1 cellular context compared by ENCODE assay signal in genomic region chr10:16520900-16521299, GRCh38.
TF ChIP-seq lines count a peak whose summit lies in the region.

No MANE protein-coding gene starts in this region.

TF ChIP-seq in H1, 55 proteins besides CTCF, POLR2A, EP300 and RAD21:
- TF ChIP-seq, protein P1, sequence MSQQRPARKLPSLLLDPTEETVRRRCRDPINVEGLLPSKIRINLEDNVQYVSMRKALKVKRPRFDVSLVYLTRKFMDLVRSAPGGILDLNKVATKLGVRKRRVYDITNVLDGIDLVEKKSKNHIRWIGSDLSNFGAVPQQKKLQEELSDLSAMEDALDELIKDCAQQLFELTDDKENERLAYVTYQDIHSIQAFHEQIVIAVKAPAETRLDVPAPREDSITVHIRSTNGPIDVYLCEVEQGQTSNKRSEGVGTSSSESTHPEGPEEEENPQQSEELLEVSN (IDR thresholded peaks at IDR 0.05): no peak; the same call in 1 of the 2 replicates
- TF ChIP-seq SRF (IDR thresholded peaks at IDR 0.05; ENCODE audit: low read depth, low read length) (no peak), SP4 (IDR thresholded peaks at IDR 0.05; ENCODE audit: low read length) (no peak), RBBP5 (IDR thresholded peaks at IDR 0.05; ENCODE audit: borderline replicate concordance, low read depth, low read length) (peak; percentile 79; the same call in 1 of the 2 replicates), NRF1 (IDR thresholded peaks at IDR 0.05; ENCODE audit: low read depth, low read length) (no peak), TAF1 (IDR thresholded peaks at IDR 0.05; ENCODE audit: low read depth, low read length) (no peak), PHF8 (conservative IDR thresholded peaks at IDR 0.05; ENCODE audit: low read depth, low read length) (no peak; the same call in 1 of the 2 replicates), HDAC6 (IDR thresholded peaks at IDR 0.05; ENCODE audit: low read depth, low read length) (no peak), ATF3 (IDR thresholded peaks at IDR 0.05; ENCODE audit: insufficient read depth, low read depth, low read length) (no peak), KDM4A (IDR thresholded peaks at IDR 0.05; ENCODE audit: low read depth, low read length, severe bottlenecking) (peak; percentile 32), YY1 (IDR thresholded peaks at IDR 0.05; ENCODE audit: low read depth, low read length) (0 out of 2 replicates have a peak, but pooled peaks have one; percentile 12), ZNF274 (IDR thresholded peaks at IDR 0.05; ENCODE audit: borderline replicate concordance, extremely low read depth, low read length) (no peak), GABPA (IDR thresholded peaks at IDR 0.05; ENCODE audit: borderline replicate concordance, insufficient read depth, low read length) (no peak)
